8 cellular contexts compared by ENCODE assay signal in the genomic region with DNA sequence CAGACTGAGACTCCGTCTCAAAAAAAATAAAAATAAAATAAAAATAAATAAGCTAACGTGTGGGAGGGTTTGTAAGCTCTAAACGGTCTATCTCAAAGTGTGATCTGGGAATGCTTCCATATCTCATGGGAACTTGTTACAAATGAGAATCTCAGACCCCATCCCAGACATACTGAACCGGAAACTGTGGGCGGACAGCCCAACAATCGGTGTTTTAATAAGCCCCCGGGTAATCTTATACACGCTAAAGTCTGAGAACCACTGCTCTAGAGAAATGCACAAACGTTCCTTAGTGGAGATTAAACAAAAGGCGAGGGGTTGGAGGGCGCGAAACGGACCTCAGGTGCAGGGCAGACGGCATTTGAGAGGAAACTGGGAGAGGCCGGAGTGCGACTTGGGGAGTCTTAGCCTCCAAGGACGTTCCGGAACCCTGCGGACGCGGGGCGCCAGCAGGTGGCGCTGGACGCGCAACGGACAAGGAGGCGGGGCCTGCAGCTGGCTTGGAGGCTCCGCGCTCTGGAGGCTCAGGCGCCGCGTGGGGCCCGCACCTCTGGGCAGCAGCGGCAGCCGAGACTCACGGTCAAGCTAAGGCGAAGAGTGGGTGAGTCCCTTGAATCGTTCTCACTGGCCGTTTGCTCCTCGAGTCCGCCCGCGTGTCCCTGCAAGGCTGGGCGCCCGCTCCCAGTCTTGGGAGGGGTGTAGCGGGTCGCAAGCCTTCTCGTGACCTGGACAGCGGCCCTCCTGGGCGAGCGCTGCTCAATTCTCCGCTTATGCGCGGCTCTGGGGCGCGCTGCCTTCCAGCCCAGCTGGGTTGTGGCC. TPM values are rescaled to one million over a fixed set of nuclear protein-coding genes. Genes with fewer than 3 reads are reported as not detected.
DNase-seq lines count a peak whose midpoint lies in the region; ATAC-seq and TF ChIP-seq lines count a peak whose summit lies in the region.
"Not testable (repeated sequence)": the region's sequence is repeated elsewhere in the genome, so short reads cannot be mapped to it uniquely, and the experiment has no call there.

A gene (plus strand): TSS at position 527 of the 819 bp plus-strand sequence. CDS start 5,320 bp downstream, outside the sequence.

- H2AFZ ChIP-seq in HCT116 (ENCODE audit: low read depth, low read length, poor library complexity, severe bottlenecking), result peak within 1 kb of the TSS; percentile 78
- H2AFZ ChIP-seq in neuronal stem cell (ENCODE audit: low read length), result peak within 1 kb of the TSS; percentile 97

- peak; percentile 81 for TF ChIP-seq RAD21 in HCT116 (IDR thresholded peaks at IDR 0.05; ENCODE audit: low read depth)

- H3K4ac ChIP-seq in neuronal stem cell (ENCODE audit: low read length), result not testable (repeated sequence)

- POLR2A ChIA-PET in HCT116 (lab: Charles Lee), result interaction anchor here (1.2 kb wide), 1 partner anchor 57 kb away, joined by 3 read pairs; a partner anchor contains a TSS

- peaks cover 0 to 38% of the 10 kb centered on the region in 2 experiments; a peak in 2 of 4 replicates for H3K4me1 ChIP-seq in HCT116 (ENCODE audit: control insufficient read depth in 1 of 2, insufficient read depth in 2 of 2, low read length in 2 of 2)
- H3K4me1 ChIP-seq in neuronal stem cell (ENCODE audit: control insufficient read depth in 2 of 2, insufficient read depth in 1 of 2, low read depth in 1 of 2, low read length in 2 of 2), result not testable (repeated sequence)
- peaks cover 0 to 14% (median 7%) of the 10 kb centered on the region in 4 donors for H3K4me1 ChIP-seq in stomach

- peak within 1 kb of the TSS; percentile 92 for H3K18ac ChIP-seq in neuronal stem cell (ENCODE audit: low read length)

- H2BK120ac ChIP-seq in neuronal stem cell (ENCODE audit: low read depth, low read length), result not testable (repeated sequence)

- H3K4me1 Mint-ChIP-seq in activated naive CD4-positive, alpha-beta T cell treated with anti-CD3 and anti-CD28 coated beads, Interleukin-2, amount 10 ng/mL, durations not matched to agents 7 days and 5 days, result not testable (repeated sequence)

- not testable (repeated sequence) for H3K36me3 ChIP-seq in HCT116 (ENCODE audit: control insufficient read depth in 1 of 2, insufficient read depth in 2 of 2, low read length in 2 of 2); MG63; SK-N-MC (ENCODE audit: insufficient read depth, low read length); neuronal stem cell (replicated peaks in 1 of 2; ENCODE audit: control insufficient read depth in 2 of 2, insufficient read depth in 2 of 2, low read length in 2 of 2); stomach

- H3K27me3 ChIP-seq in HCT116 (ENCODE audit: insufficient read depth, low read length); MG63; neuronal stem cell (ENCODE audit: control insufficient read depth in 3 of 3, insufficient read depth in 3 of 3, low read depth in 1 of 3, low read length in 3 of 3); stomach: not testable (repeated sequence)

- H3K27me3 Mint-ChIP-seq in activated naive CD4-positive, alpha-beta T cell treated with anti-CD3 and anti-CD28 coated beads, Interleukin-2, amount 10 ng/mL, durations not matched to agents 7 days and 5 days, result peaks cover 22% of the 10 kb centered on the region

- H3K9me2 ChIP-seq in HCT116 (ENCODE audit: insufficient read depth), result not testable (repeated sequence)

- H3K36me3 Mint-ChIP-seq in activated naive CD4-positive, alpha-beta T cell treated with anti-CD3 and anti-CD28 coated beads, Interleukin-2, amount 10 ng/mL, durations not matched to agents 7 days and 5 days, result not testable (repeated sequence)

- not testable (repeated sequence) for H3K9me3 Mint-ChIP-seq in activated naive CD4-positive, alpha-beta T cell treated with anti-CD3 and anti-CD28 coated beads, Interleukin-2, amount 10 ng/mL, durations not matched to agents 7 days and 5 days

- TF ChIP-seq CTCF in HCT116 (IDR thresholded peaks at IDR 0.05 in 2 of 3, conservative IDR thresholded peaks at IDR 0.05 in 1 of 3; ENCODE audit: borderline replicate concordance in 1 of 3, insufficient read depth in 1 of 3, low read depth in 2 of 3, low read length in 2 of 3) (peak; percentile 60 to 78 (median 73); a peak in 5 of 6 replicates), stomach (IDR thresholded peaks at IDR 0.05) (peak in 5 of 7 experiments; percentile 62 to 92 (median 86))

- H4K8ac ChIP-seq in neuronal stem cell (ENCODE audit: low read depth, low read length), result not testable (repeated sequence)

- not testable (repeated sequence) for H2BK12ac ChIP-seq in neuronal stem cell (ENCODE audit: low read length)

- H3K4me3 ChIP-seq in HCT116 (replicated peaks in 1 of 2; ENCODE audit: low read depth in 1 of 2, low read length in 2 of 2) (peak within 1 kb of the TSS; percentile 63 to 75), MG63 (peak within 1 kb of the TSS; percentile 61), SK-N-MC (peak within 1 kb of the TSS; percentile 98), neuronal stem cell (ENCODE audit: low read length in 2 of 2) (peak within 1 kb of the TSS; percentile 51 to 82), stomach (peak within 1 kb of the TSS; percentile 48 to 69 (median 53))

- no CpG with 5 or more reads among the region's 56 CpGs for whole genome bisulfite sequencing in neuronal stem cell (ENCODE audit: extremely low coverage in 2 of 2, insufficient read length in 2 of 2, insufficient replicate concordance in 1 of 2), 2 donors
- WGBS in stomach, 5 donors, result 5 to 9% (median 8%) methylated on average over 40 to 56 of the region's 56 CpGs

- not testable (repeated sequence) for H2AK5ac ChIP-seq in neuronal stem cell (ENCODE audit: low read depth, low read length)

- intact Hi-C loops in HCT116 (cut with micrococcal nuclease) (loop anchor here (1.0 kb wide), 3 partner anchors 108 to 273 kb away; no protein-coding TSS in a partner anchor), stomach (cut with DNase I; ENCODE audit: low total_unique reads) (loop anchor here (10.0 kb wide), 1 partner anchor 101 kb away; no protein-coding TSS in a partner anchor)

- peak; percentile 46 for DNase-seq in GM04503 (ENCODE audit: low read depth)
- peak; percentile 88 for DNase-seq in HCT116 (ENCODE audit: low read depth, low spot score)
- peak; percentile 84 for DNase-seq in MG63
- DNase-seq in SK-N-MC (ENCODE audit: low read depth, low spot score), result peak; percentile 96
- peak; percentile 87 for DNase-seq in activated naive CD4-positive, alpha-beta T cell treated with anti-CD3 and anti-CD28 coated beads, Interleukin-2, amount 10 ng/mL, durations not matched to agents 7 days and 5 days
- peak; percentile 70 for DNase-seq in germinal center (ENCODE audit: low spot score)
- DNase-seq in neuronal stem cell (ENCODE audit: low spot score), result peak; percentile 89
- DNase-seq in stomach, result peak; percentile 96

- not testable (repeated sequence) for H4K91ac ChIP-seq in neuronal stem cell (ENCODE audit: low read depth, low read length, poor library complexity)

- H3K9ac ChIP-seq in HCT116 (ENCODE audit: low read length) (peak within 1 kb of the TSS; percentile 77), SK-N-MC (ENCODE audit: insufficient read length) (peak within 1 kb of the TSS; percentile 96), neuronal stem cell (ENCODE audit: low read depth, low read length, poor library complexity) (peak within 1 kb of the TSS; percentile 84)

- H3K23ac ChIP-seq in neuronal stem cell (ENCODE audit: low read depth, low read length, poor library complexity), result not testable (repeated sequence)

- not testable (repeated sequence) for H3K9me3 ChIP-seq in HCT116 (ENCODE audit: control insufficient read depth in 1 of 2, insufficient read depth in 1 of 2, low read depth in 1 of 2, low read length in 2 of 2); MG63; SK-N-MC (ENCODE audit: low read depth, low read length); neuronal stem cell (replicated peaks in 1 of 2; ENCODE audit: control insufficient read depth in 2 of 2, insufficient read depth in 1 of 2, low read depth in 1 of 2, low read length in 2 of 2); stomach

- H3K79me2 ChIP-seq in HCT116 (ENCODE audit: insufficient read depth, low read length), result not testable (repeated sequence)

- H4K20me1 ChIP-seq in HCT116 (ENCODE audit: insufficient read depth), result not testable (repeated sequence)

- H2BK5ac ChIP-seq in neuronal stem cell (ENCODE audit: low read length), result not testable (repeated sequence)

- RAD21 ChIA-PET in HCT116 (lab: Charles Lee; ENCODE audit: low non-redundant PET in 1 of 2, low total read pairs in 2 of 2, uncharacterized antibody in 2 of 2, unreplicated experiment in 2 of 2), result interaction anchor here (1.0 to 1.9 kb wide), 3 partner anchors 57 to 274 kb away, joined by 3 to 8 read pairs (median 7); a partner anchor contains a TSS

- not testable (repeated sequence) for TF ChIP-seq POLR2A in HCT116 (IDR thresholded peaks at IDR 0.05; ENCODE audit: borderline replicate concordance, extremely low read depth, insufficient read depth, insufficient read length); stomach (IDR thresholded peaks at IDR 0.05)

- H3K4me2 ChIP-seq in HCT116 (ENCODE audit: low read length) (peak within 1 kb of the TSS; percentile 93), neuronal stem cell (ENCODE audit: insufficient read depth, low read length, poor library complexity, severe bottlenecking) (peak within 1 kb of the TSS; percentile 52)

- H3K79me1 ChIP-seq in neuronal stem cell (ENCODE audit: low read depth, low read length), result not testable (repeated sequence)

- BruUV-seq in HCT116 (replicated peaks; lab: Mats Ljungman, UMichigan), result not testable (repeated sequence)

- not testable (repeated sequence) for H2BK15ac ChIP-seq in neuronal stem cell (ENCODE audit: low read length)

- peak within 1 kb of the TSS; percentile 60 for H3K4me3 Mint-ChIP-seq in activated naive CD4-positive, alpha-beta T cell treated with anti-CD3 and anti-CD28 coated beads, Interleukin-2, amount 10 ng/mL, durations not matched to agents 7 days and 5 days

- not testable (repeated sequence) for H3K14ac ChIP-seq in neuronal stem cell (ENCODE audit: low read length)

- peak; percentile 89 for ATAC-seq in HCT116

- CTCF ChIA-PET in HCT116 (lab: Charles Lee), result interaction anchor here (0.9 to 3.5 kb wide), 8 partner anchors 12 to 279 kb away, joined by 3 to 58 read pairs (median 6); a partner anchor contains a TSS
- CTCF ChIA-PET in activated naive CD4-positive, alpha-beta T cell treated with anti-CD3 and anti-CD28 coated beads, Interleukin-2, amount 10 ng/mL, durations not matched to agents 7 days and 5 days (lab: Charles Lee), result interaction anchor here (1.0 to 3.5 kb wide), 16 partner anchors 19 to 301 kb away, joined by 3 to 46 read pairs (median 4); a partner anchor contains a TSS

- not testable (repeated sequence) for TF ChIP-seq EP300 in stomach (IDR thresholded peaks at IDR 0.05)

- H3K27ac Mint-ChIP-seq in activated naive CD4-positive, alpha-beta T cell treated with anti-CD3 and anti-CD28 coated beads, Interleukin-2, amount 10 ng/mL, durations not matched to agents 7 days and 5 days, result not testable (repeated sequence)

- H3K27ac ChIP-seq in HCT116 (ENCODE audit: low read depth, low read length) (peak within 1 kb of the TSS; percentile 40; the same call in 1 of the 2 replicates), SK-N-MC (peak within 1 kb of the TSS; percentile 95), stomach (peak within 1 kb of the TSS; percentile 2 to 82 (median 79))
- H3K27ac ChIP-seq in neuronal stem cell (replicated peaks; ENCODE audit: low read length), result not testable (repeated sequence)

RNA-seq across cellular contexts. Expression of the gene that starts here (rescaled TPM):
- 18.8 TPM for total RNA-seq in HCT116 (2021; ENCODE audit: unreplicated experiment)
- polyA plus RNA-seq in HCT116 (2012), result 8.4 and 15.2 TPM in 2 replicates
- 30.1 and 80.7 TPM in 2 replicates for total RNA-seq in MG63 (2014; rRNA removed; shearing (Covaris generic); ENCODE audit: low replicate concordance)
- polyA plus RNA-seq in neuronal stem cell (2013, experiment 1 of 2), result 2.0 TPM
- 1.9 TPM for polyA plus RNA-seq in neuronal stem cell (2013, experiment 2 of 2)
- 1 to 10 TPM in 4 of 5 donors, not detected in 1; 1.8 to 8.8 (median 3.9) TPM for total RNA-seq in stomach
- polyA plus RNA-seq in stomach, result 1 to 10 TPM; 2.0 to 9.2 (median 5.2) TPM

Comparison
In these comparisons a context has a peak if more than half of its experiments do, and no peak if none do; other contexts are left out.
1. DNase-seq: peak in every context shown above with its lines; median percentile 96 in SK-N-MC; 96 in stomach; 89 in neuronal stem cell; 88 in HCT116; 87 in activated naive CD4-positive, alpha-beta T cell treated with anti-CD3 and anti-CD28 coated beads, Interleukin-2, amount 10 ng/mL, durations not matched to agents 7 days and 5 days; 84 in MG63; 70 in germinal center; 46 in GM04503.